8 cellular contexts compared by ENCODE assay signal in the genomic region with DNA sequence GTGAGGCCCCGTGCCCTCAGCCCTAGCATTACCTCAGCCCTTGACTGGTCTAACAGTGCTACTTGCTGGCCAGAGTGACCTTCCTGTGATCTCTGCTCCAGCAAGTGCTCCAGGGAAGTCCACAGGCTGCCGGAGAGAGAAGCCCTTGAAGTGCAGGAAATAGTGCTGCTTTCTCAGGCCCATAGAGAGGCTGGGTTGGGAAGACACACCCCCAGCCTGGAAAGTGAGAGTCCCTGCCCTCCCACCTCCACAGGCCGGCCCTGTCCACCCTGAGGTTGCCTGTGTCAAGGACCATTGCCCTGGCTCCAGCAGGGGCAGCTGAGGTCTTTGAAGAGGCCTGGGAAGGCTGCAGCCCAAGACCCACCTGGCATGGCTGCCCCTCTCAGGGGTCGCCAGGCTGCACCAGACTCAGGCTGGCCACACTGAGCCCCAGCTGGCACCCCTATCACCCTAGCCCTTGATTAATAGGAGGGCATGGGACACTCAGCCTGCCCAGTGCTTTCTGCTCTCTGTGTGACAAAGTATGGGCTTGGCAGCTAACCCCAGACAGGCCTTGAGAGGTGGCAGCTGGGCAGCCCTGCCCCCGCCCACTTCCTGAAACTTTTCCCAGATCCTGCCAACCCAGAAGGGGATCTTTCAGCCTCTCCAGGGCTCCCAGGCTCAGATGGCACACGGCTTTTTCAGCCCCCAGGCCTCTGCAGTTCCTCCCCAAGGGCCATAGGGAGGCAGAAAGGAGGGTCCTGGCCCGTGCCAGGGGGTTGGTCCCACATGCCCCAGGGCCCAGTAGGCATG. TPM values are rescaled to one million over a fixed set of nuclear protein-coding genes. Genes with fewer than 3 reads are reported as not detected.
DNase-seq lines count a peak whose midpoint lies in the region; ATAC-seq and TF ChIP-seq lines count a peak whose summit lies in the region.

No MANE protein-coding gene starts in this region.

- no peak overlapping the region for H3K4me2 ChIP-seq in GM23338

- peak in 2 of 3 donors; percentile 37 to 53 for TF ChIP-seq POLR2A in body of pancreas (IDR thresholded peaks at IDR 0.05)

- peaks cover 6% of the 10 kb centered on the region for H3K27me3 Mint-ChIP-seq in GM23338 (ENCODE audit: insufficient read depth, low read depth, poor library complexity)

- H3K27ac ChIP-seq in GM23338 (ENCODE audit: low read depth) = no peak overlapping the region
- H3K27ac ChIP-seq in body of pancreas = peak overlapping the region; percentile 86 to 96 (median 94)
- peak overlapping the region; percentile 71 to 75 for H3K27ac ChIP-seq in left lung

- no peak for DNase-seq in GM23338 (ENCODE audit: low spot score)
- peak; percentile 88 to 94 (median 94) for DNase-seq in body of pancreas
- peak in 1 of 2 donors; percentile 65 for DNase-seq in left lung
- no peak for DNase-seq in stimulated activated effector memory CD8-positive, alpha-beta T cell treated with anti-CD3 and anti-CD28 coated beads, Interleukin-12 subunit alpha, Interleukin-12 subunit beta, amount 100 ng/mL, for 72 hours (ENCODE audit: low spot score in 2 of 2)
- no peak for DNase-seq in stimulated activated CD4-positive, alpha-beta T cell treated with anti-CD3 and anti-CD28 coated beads, Interleukin-4, amount 100 ng/mL, for 1 hour
- DNase-seq in NK-92 (lab: John Stamatoyannopoulos, UW; ENCODE audit: unreplicated experiment) = no peak

- 16 to 17% methylated on average over 1 to 7 of the region's 7 CpGs for WGBS in body of pancreas, 2 donors

- intact Hi-C loops in body of pancreas (cut with DNase I) = no loop called here
- intact Hi-C loops in left lung (cut with DNase I) = no loop called here

- 0 out of 2 replicates have a peak overlapping the region, but pooled peaks have one; percentile 23 for H3K27ac Mint-ChIP-seq in GM23338
- peak overlapping the region; percentile 49 for H3K27ac Mint-ChIP-seq in stimulated activated effector memory CD8-positive, alpha-beta T cell treated with anti-CD3 and anti-CD28 coated beads, Interleukin-12 subunit alpha, Interleukin-12 subunit beta, amount 100 ng/mL, for 72 hours

- peaks cover 5% of the 10 kb centered on the region for H3K4me1 Mint-ChIP-seq in GM23338
- peaks cover 60% of the 10 kb centered on the region for H3K4me1 Mint-ChIP-seq in stimulated activated effector memory CD8-positive, alpha-beta T cell treated with anti-CD3 and anti-CD28 coated beads, Interleukin-12 subunit alpha, Interleukin-12 subunit beta, amount 100 ng/mL, for 72 hours

- H3K36me3 Mint-ChIP-seq in GM23338 (ENCODE audit: low read depth) = no peaks in the 10 kb centered on the region
- H3K36me3 Mint-ChIP-seq in stimulated activated effector memory CD8-positive, alpha-beta T cell treated with anti-CD3 and anti-CD28 coated beads, Interleukin-12 subunit alpha, Interleukin-12 subunit beta, amount 100 ng/mL, for 72 hours = no peaks in the 10 kb centered on the region

- H3K4me3 Mint-ChIP-seq in GM23338 = no peak overlapping the region
- H3K4me3 Mint-ChIP-seq in stimulated activated effector memory CD8-positive, alpha-beta T cell treated with anti-CD3 and anti-CD28 coated beads, Interleukin-12 subunit alpha, Interleukin-12 subunit beta, amount 100 ng/mL, for 72 hours = no peak overlapping the region

- no peaks in the 10 kb centered on the region for H3K36me3 ChIP-seq in GM23338 (ENCODE audit: insufficient read depth)
- H3K36me3 ChIP-seq in body of pancreas (replicated peaks in 1 of 2; ENCODE audit: insufficient read depth in 1 of 2, low read depth in 2 of 2) = no peaks in the 10 kb centered on the region
- H3K36me3 ChIP-seq in left lung = peaks cover 0 to 36% of the 10 kb centered on the region in 2 donors

- no peaks in the 10 kb centered on the region for H3K9me2 ChIP-seq in GM23338 (ENCODE audit: insufficient read depth)

- H3K4me3 ChIP-seq in GM23338 = no peak overlapping the region
- no peak overlapping the region for H3K4me3 ChIP-seq in body of pancreas
- no peak overlapping the region for H3K4me3 ChIP-seq in left lung

- H3K9me3 ChIP-seq in body of pancreas = no peaks in the 10 kb centered on the region
- H3K9me3 ChIP-seq in left lung = no peaks in the 10 kb centered on the region

- TF ChIP-seq CTCF in GM23338 (conservative IDR thresholded peaks at IDR 0.05; ENCODE audit: low read depth in 2 of 2) (no peak), body of pancreas (IDR thresholded peaks at IDR 0.05) (no peak), left lung (IDR thresholded peaks at IDR 0.05) (no peak)

- no peaks in the 10 kb centered on the region for H3K4me1 ChIP-seq in GM23338 (ENCODE audit: insufficient read depth)
- peaks cover 81% of the 10 kb centered on the region for H3K4me1 ChIP-seq in body of pancreas
- peaks cover 40 to 84% of the 10 kb centered on the region in 2 donors for H3K4me1 ChIP-seq in left lung

- H2AFZ ChIP-seq in GM23338 = no peak overlapping the region

- no peaks in the 10 kb centered on the region for H3F3A ChIP-seq in GM23338 (replicated peaks; ENCODE audit: low read depth)

- H3K27me3 ChIP-seq in GM23338 (ENCODE audit: insufficient read depth) = no peaks in the 10 kb centered on the region
- H3K27me3 ChIP-seq in body of pancreas = no peaks in the 10 kb centered on the region
- no peaks in the 10 kb centered on the region for H3K27me3 ChIP-seq in left lung

- no peaks in the 10 kb centered on the region for H3K79me2 ChIP-seq in GM23338 (replicated peaks; ENCODE audit: insufficient read depth)

- H4K20me1 ChIP-seq in GM23338 (replicated peaks; ENCODE audit: insufficient read depth) = no peaks in the 10 kb centered on the region; the same call in 1 of the 2 replicates

- ATAC-seq in GM23338 = no peak
- ATAC-seq in body of pancreas = peak; percentile 86
- ATAC-seq in left lung = peak; percentile 79
- ATAC-seq in stimulated activated effector memory CD8-positive, alpha-beta T cell treated with anti-CD3 and anti-CD28 coated beads, Interleukin-12 subunit alpha, Interleukin-12 subunit beta, amount 100 ng/mL, for 72 hours = no peak
- no peak for ATAC-seq in HG02885 (IDR thresholded peaks at IDR 0.05; ENCODE audit: poor library complexity, unreplicated experiment)
- ATAC-seq in GM21528 (IDR thresholded peaks at IDR 0.05; ENCODE audit: low FRiP score, unreplicated experiment) = no peak

- no peaks in the 10 kb centered on the region for H3K9me3 Mint-ChIP-seq in GM23338
- H3K9me3 Mint-ChIP-seq in stimulated activated effector memory CD8-positive, alpha-beta T cell treated with anti-CD3 and anti-CD28 coated beads, Interleukin-12 subunit alpha, Interleukin-12 subunit beta, amount 100 ng/mL, for 72 hours = no peaks in the 10 kb centered on the region

TF ChIP-seq in GM23338, 12 proteins besides CTCF, POLR2A, EP300 and RAD21:
- no peak for TF ChIP-seq ZNF114 (CRISPR knock-in tag; IDR thresholded peaks at IDR 0.05)
- no peak for TF ChIP-seq JUNB (IDR thresholded peaks at IDR 0.05; ENCODE audit: unreplicated experiment)

RNA-seq across cellular contexts. Expression of a gene that starts 21.7 kb away (rescaled TPM):
- 68.7 and 69.4 TPM in 2 replicates for total RNA-seq in GM23338 (2014; rRNA removed; shearing (Covaris generic))
- polyA plus RNA-seq in GM23338 (2016; fragmentation: Nextera tagmentation; extraction: Ambion mirVana) = 19.5 and 20.6 TPM in 2 replicates
- total RNA-seq in body of pancreas (100 to 1,000 TPM in 1 of 2 donors, 10 to 100 TPM in 1; 53.7 to 102 TPM), left lung (100 to 1,000 TPM; 142 to 185 TPM)

RNA-seq across cellular contexts. Expression of a gene that starts 24.1 kb away (rescaled TPM):
- not detected in 2 replicates for total RNA-seq in GM23338 (2014; rRNA removed; shearing (Covaris generic))
- polyA plus RNA-seq in GM23338 (2016; fragmentation: Nextera tagmentation; extraction: Ambion mirVana) = not detected in 2 replicates
- total RNA-seq in body of pancreas = not detected
- 1 to 10 TPM; 1.5 to 1.9 TPM for total RNA-seq in left lung

RNA-seq across cellular contexts. Expression of a gene that starts 28.3 kb away (rescaled TPM):
- 23.0 and 25.1 TPM in 2 replicates for total RNA-seq in GM23338 (2014; rRNA removed; shearing (Covaris generic))
- polyA plus RNA-seq in GM23338 (2016; fragmentation: Nextera tagmentation; extraction: Ambion mirVana) = 14.8 and 16.6 TPM in 2 replicates
- total RNA-seq in body of pancreas (10 to 100 TPM in 1 of 2 donors, 1 to 10 TPM in 1; 5.4 to 13.8 TPM), left lung (1 to 10 TPM; 2.5 to 3.9 TPM)

RNA-seq across cellular contexts. Expression of a gene that starts 43.0 kb away (rescaled TPM):
- total RNA-seq in GM23338 (2014; rRNA removed; shearing (Covaris generic)) = 2.3 and 2.7 TPM in 2 replicates
- polyA plus RNA-seq in GM23338 (2016; fragmentation: Nextera tagmentation; extraction: Ambion mirVana) = 1.4 and 1.6 TPM in 2 replicates
- total RNA-seq in body of pancreas (10 to 100 TPM; 13.0 to 57.0 TPM), left lung (10 to 100 TPM; 14.4 to 14.7 TPM)

Comparison
In these comparisons a context has a peak if more than half of its experiments do, and no peak if none do; other contexts are left out.
1. ATAC-seq: peak in body of pancreas (single experiment) and left lung (single experiment); none in GM23338 (single experiment), stimulated activated effector memory CD8-positive, alpha-beta T cell treated with anti-CD3 and anti-CD28 coated beads, Interleukin-12 subunit alpha, Interleukin-12 subunit beta, amount 100 ng/mL, for 72 hours (single experiment), HG02885 (single experiment) and GM21528 (single experiment).
2. DNase-seq: peak in body of pancreas (4 of 4); none in GM23338 (single experiment), stimulated activated effector memory CD8-positive, alpha-beta T cell treated with anti-CD3 and anti-CD28 coated beads, Interleukin-12 subunit alpha, Interleukin-12 subunit beta, amount 100 ng/mL, for 72 hours (0 of 2), stimulated activated CD4-positive, alpha-beta T cell treated with anti-CD3 and anti-CD28 coated beads, Interleukin-4, amount 100 ng/mL, for 1 hour (single experiment) and NK-92 (single experiment).